ENCODE assay signal across 9 cellular contexts in the genomic region with DNA sequence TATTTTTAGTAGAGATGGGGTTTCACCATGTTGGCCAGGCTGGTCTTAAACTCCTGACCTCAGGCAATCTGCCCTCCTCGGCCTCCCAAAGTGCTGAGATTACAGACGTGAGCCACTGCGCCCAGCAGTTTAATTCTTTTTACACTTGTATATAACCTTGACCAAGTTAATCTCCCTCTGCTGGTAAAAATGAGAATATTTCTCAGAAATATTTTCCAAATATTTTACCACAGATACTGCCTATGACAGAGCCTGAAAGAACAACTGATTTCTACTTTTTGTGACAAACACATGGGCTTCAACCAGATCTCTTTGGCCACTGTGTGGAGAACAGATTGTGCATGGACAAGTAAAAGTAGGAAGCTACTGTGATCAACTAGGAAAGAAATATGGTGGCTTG. TPM values are rescaled to one million over a fixed set of nuclear protein-coding genes. Genes with fewer than 3 reads are reported as not detected.
A peak's percentile ranks its signal among the peaks of the same experiment; 100 is the strongest.
DNase-seq lines count a peak whose midpoint lies in the region; ATAC-seq and TF ChIP-seq lines count a peak whose summit lies in the region.
"Had no signal": no experiment of that assay in that cellular context is flagged by ENCODE, and none has a peak within 500 bp of the region (broad histone marks: within the 10 kb centered on the region; RNA-seq: fewer than 3 reads in every experiment).

No MANE protein-coding gene starts in this region.

- H3K27me3 ChIP-seq in right cardiac atrium (ENCODE audit: control insufficient read depth, insufficient read depth) (no peaks in the 10 kb centered on the region), upper lobe of left lung (no peaks in the 10 kb centered on the region)

- no peak for TF ChIP-seq POLR2A in upper lobe of left lung (IDR thresholded peaks at IDR 0.05)

- intact Hi-C loops in Right ventricle myocardium superior (cut with DNase I) = no loop called here
- intact Hi-C loops in right cardiac atrium (cut with DNase I) = loop anchor here in 1 of 4 donors (10.0 kb wide), 1 partner anchor 54 kb away; no protein-coding TSS in a partner anchor

- H3K9me3 ChIP-seq in right cardiac atrium (ENCODE audit: control insufficient read depth, low read length) (no peaks in the 10 kb centered on the region), upper lobe of left lung (no peaks in the 10 kb centered on the region)
- H3K9me3 ChIP-seq: prostate gland had no signal

- 41% methylated on average over 3 of the region's 3 CpGs for WGBS in right cardiac atrium
- WGBS in upper lobe of left lung, 2 donors = 54 to 60% methylated on average over 3 of the region's 3 CpGs

- H3K27ac ChIP-seq in right cardiac atrium (ENCODE audit: low read length) (no peak overlapping the region), upper lobe of left lung (no peak overlapping the region)
- H3K27ac ChIP-seq: prostate gland had no signal

- TF ChIP-seq EP300 in upper lobe of left lung (IDR thresholded peaks at IDR 0.05) = no peak

- peak; percentile 24 for ATAC-seq in Right ventricle myocardium superior (ENCODE audit: poor library complexity)
- no peak for ATAC-seq in right cardiac atrium
- ATAC-seq in upper lobe of left lung (ENCODE audit: low FRiP score in 2 of 2) = no peak
- ATAC-seq in GM21381 (IDR thresholded peaks at IDR 0.05; ENCODE audit: unreplicated experiment) = no peak

- peaks cover 4% of the 10 kb centered on the region for H3K4me1 ChIP-seq in right cardiac atrium (ENCODE audit: control insufficient read depth, insufficient read depth, low read length)
- H3K4me1 ChIP-seq in upper lobe of left lung = peaks cover 0 to 18% (median 13%) of the 10 kb centered on the region in 4 donors
- H3K4me1 ChIP-seq: prostate gland had no signal

- TF ChIP-seq CTCF in upper lobe of left lung (IDR thresholded peaks at IDR 0.05) = peak in 4 of 6 experiments; percentile 14 to 43 (median 31)

- no peak for DNase-seq in Right ventricle myocardium superior
- DNase-seq in right cardiac atrium = no peak
- peak; percentile 11 for DNase-seq in SK-N-DZ (ENCODE audit: low spot score)
- peak; percentile 36 for DNase-seq in glomerular visceral epithelial cell (ENCODE audit: extremely low spot score)
- no peak for DNase-seq in upper lobe of left lung
- no peak for DNase-seq in NCI-H774 (lab: John Stamatoyannopoulos, UW)
- no peak for DNase-seq in hippocampal formation (lab: John Stamatoyannopoulos, UW)

- H3K4me3 ChIP-seq in right cardiac atrium (ENCODE audit: low read length) (no peak overlapping the region), upper lobe of left lung (no peak overlapping the region)
- H3K4me3 ChIP-seq: prostate gland had no signal

- no peaks in the 10 kb centered on the region for H3K36me3 ChIP-seq in upper lobe of left lung
- H3K36me3 ChIP-seq: prostate gland had no signal

RNA-seq across cellular contexts. Expression of gene NHSL1, which starts 21.2 kb away (rescaled TPM):
- total RNA-seq in Right ventricle myocardium superior = 44.2 TPM
- total RNA-seq in right cardiac atrium = 10 to 100 TPM; 35.4 to 46.5 (median 38.8) TPM
- polyA plus RNA-seq in right cardiac atrium = 10.5 TPM
- polyA plus RNA-seq in SK-N-DZ (2014; cell fraction: cytosol; rRNA removed) = 0.08 and 0.12 TPM in 2 replicates
- polyA plus RNA-seq in SK-N-DZ (2014; cell fraction: nucleus; rRNA removed) = 0.05 TPM in 1 of 2 replicates, not detected in the other
- 10 to 100 TPM; 37.3 to 80.2 (median 56.6) TPM for total RNA-seq in upper lobe of left lung

Comparison
In these comparisons a context has a peak if more than half of its experiments do, and no peak if none do; other contexts are left out.
1. DNase-seq: peak in SK-N-DZ (single experiment) and glomerular visceral epithelial cell (single experiment); none in Right ventricle myocardium superior (single experiment), right cardiac atrium (0 of 3), upper lobe of left lung (0 of 2), NCI-H774 (single experiment) and hippocampal formation (0 of 2).